Comparison of ENCODE assay signal across 25 cellular contexts in genomic region chr18:3225588-3225987, GRCh38.
"Had no signal": no experiment of that assay in that cellular context is flagged by ENCODE, and none has a peak within 500 bp of the region (broad histone marks: within the 10 kb centered on the region; RNA-seq: fewer than 3 reads in every experiment).

No MANE protein-coding gene starts in this region.

- DNase-seq: activated B cell treated with CpG ODN at 0.5 μM for 24 hours; activated CD4-positive, alpha-beta T cell treated with anti-CD3 and anti-CD28 coated beads, Interleukin-2, amount 50 U/mL, for 4 hours; activated effector memory CD4-positive, alpha-beta T cell treated with Interleukin-2 at 50 U/mL for 16 hours; activated naive CD4-positive, alpha-beta T cell treated with Interleukin-2 at 50 U/mL for 16 hours; activated T-cell treated with anti-CD3 and anti-CD28 coated beads for 4 hours; adrenal gland; aorta; cerebellar nuclear complex; colonic mucosa; effector CD8-positive, alpha-beta T cell; islet precursor cell; midbrain; spleen; stimulated activated naive CD4-positive, alpha-beta T cell; T-helper 1 cell had no signal

- H3K36me3 ChIP-seq: adrenal gland, cardiac muscle cell, colonic mucosa, prostate gland, spleen, tibial nerve had no signal

- H3K27ac Mint-ChIP-seq: activated B cell treated with CpG ODN at 0.5 μM for 24 hours; activated naive CD8-positive, alpha-beta T cell; natural killer cell treated with Interleukin-12 subunit alpha and Interleukin-12 subunit beta and Interleukin-15 and Interleukin-18, amount 100 ng/mL, for 72 hours; T-helper 2 cell treated with Interferon-gamma antibody and Interleukin-4, amounts not matched to agents 5 μg/mL and 100 μg/mL, for 36 hours had no signal

- H3K27ac ChIP-seq: adrenal gland, cardiac muscle cell, colonic mucosa, epithelial cell of prostate, prostate gland, spleen had no signal

- H3K4me1 Mint-ChIP-seq: activated B cell treated with CpG ODN at 0.5 μM for 24 hours had no signal

- H3K4me3 Mint-ChIP-seq: activated B cell treated with CpG ODN at 0.5 μM for 24 hours; activated naive CD8-positive, alpha-beta T cell; brain; natural killer cell treated with Interleukin-12 subunit alpha and Interleukin-12 subunit beta and Interleukin-15 and Interleukin-18, amount 100 ng/mL, for 72 hours; T-helper 2 cell treated with Interferon-gamma antibody and Interleukin-4, amounts not matched to agents 5 μg/mL and 100 μg/mL, for 36 hours had no signal

- H3K9me3 Mint-ChIP-seq: brain; natural killer cell treated with Interleukin-12 subunit alpha and Interleukin-12 subunit beta and Interleukin-15 and Interleukin-18, amount 100 ng/mL, for 72 hours; T-helper 2 cell treated with Interferon-gamma antibody and Interleukin-4, amounts not matched to agents 5 μg/mL and 100 μg/mL, for 36 hours had no signal

- H3K27me3 ChIP-seq: adrenal gland, cardiac muscle cell, colonic mucosa, spleen, tibial nerve had no signal

- H3K4me3 ChIP-seq: adrenal gland, cardiac muscle cell, colonic mucosa, prostate gland, spleen, tibial nerve had no signal

- ATAC-seq: natural killer cell treated with Interleukin-12 subunit alpha and Interleukin-12 subunit beta and Interleukin-15 and Interleukin-18, amount 100 ng/mL, for 72 hours had no signal

- H3K4me1 ChIP-seq: colonic mucosa, prostate gland, spleen, tibial nerve had no signal

- H3K27me3 Mint-ChIP-seq: activated B cell treated with CpG ODN at 0.5 μM for 24 hours; activated naive CD8-positive, alpha-beta T cell; natural killer cell treated with Interleukin-12 subunit alpha and Interleukin-12 subunit beta and Interleukin-15 and Interleukin-18, amount 100 ng/mL, for 72 hours had no signal

- H3K36me3 Mint-ChIP-seq: brain; natural killer cell treated with Interleukin-12 subunit alpha and Interleukin-12 subunit beta and Interleukin-15 and Interleukin-18, amount 100 ng/mL, for 72 hours had no signal

- FAIRE-seq: endometrium, frontal cortex had no signal

- H3K9me3 ChIP-seq: adrenal gland, colonic mucosa, prostate gland, spleen, tibial nerve had no signal
